ENCODE assay signal across 1 cellular context in genomic region chr6:33602180-33602579, GRCh38.
TF ChIP-seq lines count a peak whose summit lies in the region.

No MANE protein-coding gene starts in this region.

TF ChIP-seq in K562, 482 proteins besides CTCF, POLR2A, EP300 and RAD21 (continued from another document):
- no peak for TF ChIP-seq HDAC2 (IDR thresholded peaks at IDR 0.05)
- 0 out of 2 replicates have a peak, but pooled peaks have one; percentile 17 for TF ChIP-seq ZNF316 (IDR thresholded peaks at IDR 0.05)
- no peak for TF ChIP-seq ZNF408 (CRISPR knock-in tag; IDR thresholded peaks at IDR 0.05; ENCODE audit: low read depth)
- no peak for TF ChIP-seq PTRF (tag; IDR thresholded peaks at IDR 0.05)
- TF ChIP-seq NFIX (CRISPR knock-in tag; IDR thresholded peaks at IDR 0.05; ENCODE audit: low read depth), result peak; percentile 74
- no peak for TF ChIP-seq ETV1 (tag; conservative IDR thresholded peaks at IDR 0.05; ENCODE audit: low read depth)
- no peak for TF ChIP-seq STAT6 (CRISPR knock-in tag; IDR thresholded peaks at IDR 0.05)
- no peak for TF ChIP-seq NR0B1 (IDR thresholded peaks at IDR 0.05; ENCODE audit: partially characterized antibody)
- TF ChIP-seq ZNF436 (CRISPR knock-in tag; IDR thresholded peaks at IDR 0.05), result no peak
- TF ChIP-seq VEZF1 (CRISPR knock-in tag; IDR thresholded peaks at IDR 0.05), result no peak
- TF ChIP-seq ZBTB49 (CRISPR knock-in tag; IDR thresholded peaks at IDR 0.05; ENCODE audit: borderline replicate concordance), result no peak
